ENCODE assay signal across 8 cellular contexts in the genomic region with DNA sequence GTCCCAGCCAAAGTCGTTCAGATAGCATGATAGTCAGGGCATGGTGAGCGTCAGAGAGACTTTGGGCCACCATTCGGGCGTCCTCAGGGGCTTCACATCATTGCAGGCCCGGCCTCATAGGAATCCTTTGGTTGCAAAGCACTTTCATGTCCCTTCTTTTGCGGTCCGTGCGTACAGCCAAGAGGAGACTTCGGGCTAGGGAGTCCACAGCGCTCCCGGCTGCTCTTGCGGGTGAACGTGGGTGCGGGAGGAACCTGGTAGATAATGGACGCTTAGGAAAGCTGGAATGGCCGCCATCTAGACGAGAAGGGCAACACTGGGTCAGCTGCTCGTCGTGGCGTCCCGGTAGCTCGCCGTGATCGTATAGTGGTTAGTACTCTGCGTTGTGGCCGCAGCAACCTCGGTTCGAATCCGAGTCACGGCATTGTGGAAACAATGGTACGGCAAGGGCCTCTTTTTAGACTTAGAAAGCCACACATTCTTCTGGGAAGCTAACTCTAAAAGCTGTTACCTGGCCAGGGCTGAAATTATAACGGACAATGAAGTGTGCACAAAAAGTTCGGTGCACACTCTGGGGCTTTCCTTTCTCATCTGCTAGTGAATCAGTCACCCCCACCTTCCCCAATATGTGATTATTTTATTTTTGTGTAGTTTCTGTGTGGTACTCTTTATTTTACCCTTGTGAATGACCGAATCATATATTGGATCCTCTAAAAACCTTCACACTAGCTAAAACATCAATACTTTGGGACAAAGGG. TPM values are rescaled to one million over a fixed set of nuclear protein-coding genes. Genes with fewer than 3 reads are reported as not detected.
DNase-seq lines count a peak whose midpoint lies in the region; ATAC-seq and TF ChIP-seq lines count a peak whose summit lies in the region.

No MANE protein-coding gene starts in this region.

- TF ChIP-seq POLR2A in lower leg skin (IDR thresholded peaks at IDR 0.05), result no peak

- peak overlapping the region; percentile 85 to 100 (median 99) for H3K27ac ChIP-seq in dorsolateral prefrontal cortex

- intact Hi-C loops in dorsolateral prefrontal cortex (cut with DNase I) (loop anchor here (1.0 to 10.0 kb wide), 6 partner anchors 34 to 256 kb away; partner anchors contain the start of gene GATM (in 2 of the 2)), lower leg skin (cut with DNase I; ENCODE audit: low total_unique reads) (no loop called here)

- DNase-seq in ELF-1 (ENCODE audit: low read depth, low spot score), result peak; percentile 95
- DNase-seq in NCI-H526 treated with DMSO at 0.1 percent for 48 hours (lab: John Stamatoyannopoulos, UW), result peak; percentile 77
- peak; percentile 74 for DNase-seq in activated CD4-positive, alpha-beta T cell treated with anti-CD3 and anti-CD28 coated beads, Interleukin-2, amount 50 U/mL, for 1 hour
- DNase-seq in dorsolateral prefrontal cortex, result peak; percentile 84 to 94 (median 88)
- DNase-seq in lower leg skin (ENCODE audit: low spot score in 2 of 2), result peak; percentile 87 to 98
- peak; percentile 88 for DNase-seq in stimulated activated CD4-positive, alpha-beta T cell treated with anti-CD3 and anti-CD28 coated beads, Interleukin-4, amount 100 ng/mL, for 24 hours
- no peak for DNase-seq in HuH-7.5 (ENCODE audit: low spot score)

- H3K4me3 ChIP-seq in dorsolateral prefrontal cortex (peak overlapping the region; percentile 47 to 94 (median 76)), lower leg skin (ENCODE audit: low read depth, poor library complexity, severe bottlenecking) (peak overlapping the region; percentile 30)

- 4 to 6% methylated on average over 33 to 34 of the region's 34 CpGs for WGBS in lower leg skin, 2 donors

- ATAC-seq in HG03064 (IDR thresholded peaks at IDR 0.05; ENCODE audit: low read depth, unreplicated experiment), result peak; percentile 10

- H3K27me3 ChIP-seq in dorsolateral prefrontal cortex, result no peaks in the 10 kb centered on the region

- TF ChIP-seq CTCF in dorsolateral prefrontal cortex (IDR thresholded peaks at IDR 0.05 in 54 of 56, conservative IDR thresholded peaks at IDR 0.05 in 2 of 56; ENCODE audit: low read depth in 1 of 56, partially characterized antibody in 56 of 56), result peak in 12 of 56 donors; percentile 5 to 27 (median 16)
- no peak for TF ChIP-seq CTCF in lower leg skin (IDR thresholded peaks at IDR 0.05)

RNA-seq across cellular contexts. Expression of gene SHF, which starts 13.2 kb away (rescaled TPM):
- 10 to 100 TPM; 13.9 to 56.0 (median 31.7) TPM for total RNA-seq in dorsolateral prefrontal cortex
- 10 to 100 TPM in 2 of 4 donors, 1 to 10 TPM in 2; 6.0 to 19.4 (median 13.0) TPM for total RNA-seq in lower leg skin

RNA-seq across cellular contexts. Expression of gene SLC28A2, which starts 51.1 kb away (rescaled TPM):
- total RNA-seq in dorsolateral prefrontal cortex (under 1 TPM in 8 of 120 experiments, not detected in 112; 0.09 to 0.76 (median 0.20) TPM), lower leg skin (not detected)
